21 cellular contexts compared by ENCODE assay signal in genomic region chr12:5407457-5407856, GRCh38. TPM values are rescaled to one million over a fixed set of nuclear protein-coding genes. Genes with fewer than 3 reads are reported as not detected.
"Had no signal": no experiment of that assay in that cellular context is flagged by ENCODE, and none has a peak within 500 bp of the region (broad histone marks: within the 10 kb centered on the region; RNA-seq: fewer than 3 reads in every experiment).

No MANE protein-coding gene starts in this region.

- H3K4me1 Mint-ChIP-seq: activated naive CD4-positive, alpha-beta T cell treated with anti-CD3 and anti-CD28 coated beads, Interleukin-2, amount 50 U/mL, for 24 hours; immature natural killer cell; stimulated activated naive CD8-positive, alpha-beta T cell treated with anti-CD3 and anti-CD28 coated beads, Interleukin-15, amount 100 ng/mL, for 72 hours; T-cell had no signal

- H3K4me3 ChIP-seq: coronary artery, psoas muscle, right lobe of liver, spleen had no signal

- H3K4me1 ChIP-seq: psoas muscle, right lobe of liver, spleen had no signal

- H3K9me3 Mint-ChIP-seq: immature natural killer cell; stimulated activated naive CD8-positive, alpha-beta T cell treated with anti-CD3 and anti-CD28 coated beads, Interleukin-15, amount 100 ng/mL, for 72 hours; type B pancreatic cell had no signal

- H3K27me3 ChIP-seq: right lobe of liver had no signal

- DNase-seq: activated CD8-positive, alpha-beta T cell treated with anti-CD3 and anti-CD28 coated beads for 36 hours; activated effector memory CD4-positive, alpha-beta T cell treated with anti-CD3 and anti-CD28 coated beads, Interleukin-2, amount 50 U/mL, for 16 hours; activated T-cell treated with anti-CD3 and anti-CD28 coated beads, Interleukin-2, amount 50 U/mL, for 4 hours; amniotic stem cell; central memory CD4-positive, alpha-beta T cell; effector CD4-positive, alpha-beta T cell; foreskin melanocyte; immature natural killer cell; mesendoderm; psoas muscle; right lobe of liver; spleen; stimulated activated naive CD8-positive, alpha-beta T cell treated with anti-CD3 and anti-CD28 coated beads, Interleukin-15, amount 100 ng/mL, for 72 hours; T-cell; WERI-Rb-1 had no signal

- H3K36me3 ChIP-seq: right lobe of liver, spleen, WERI-Rb-1 had no signal

- H3K9me3 ChIP-seq: right lobe of liver had no signal

- H3K36me3 Mint-ChIP-seq: activated naive CD4-positive, alpha-beta T cell treated with anti-CD3 and anti-CD28 coated beads, Interleukin-2, amount 50 U/mL, for 24 hours; brain; immature natural killer cell; T-cell; type B pancreatic cell had no signal

- H3K4me3 Mint-ChIP-seq: activated CD8-positive, alpha-beta T cell treated with anti-CD3 and anti-CD28 coated beads for 36 hours; activated naive CD4-positive, alpha-beta T cell treated with anti-CD3 and anti-CD28 coated beads, Interleukin-2, amount 50 U/mL, for 24 hours; activated T-cell treated with anti-CD3 and anti-CD28 coated beads, Interleukin-2, amount 50 U/mL, for 4 hours; brain; immature natural killer cell; stimulated activated naive CD8-positive, alpha-beta T cell treated with anti-CD3 and anti-CD28 coated beads, Interleukin-15, amount 100 ng/mL, for 72 hours; T-cell; type B pancreatic cell had no signal

- H3K27ac Mint-ChIP-seq: activated CD8-positive, alpha-beta T cell treated with anti-CD3 and anti-CD28 coated beads for 36 hours; activated naive CD4-positive, alpha-beta T cell treated with anti-CD3 and anti-CD28 coated beads, Interleukin-2, amount 50 U/mL, for 24 hours; brain; immature natural killer cell; stimulated activated naive CD8-positive, alpha-beta T cell treated with anti-CD3 and anti-CD28 coated beads, Interleukin-15, amount 100 ng/mL, for 72 hours; T-cell; type B pancreatic cell had no signal

- ATAC-seq: activated CD8-positive, alpha-beta T cell treated with anti-CD3 and anti-CD28 coated beads for 36 hours; activated T-cell treated with anti-CD3 and anti-CD28 coated beads, Interleukin-2, amount 50 U/mL, for 4 hours; psoas muscle; right lobe of liver; stimulated activated naive CD8-positive, alpha-beta T cell treated with anti-CD3 and anti-CD28 coated beads, Interleukin-15, amount 100 ng/mL, for 72 hours; T-cell had no signal

RNA-seq across cellular contexts. Expression of gene NTF3, which starts 24.5 kb away (rescaled TPM):
- total RNA-seq: activated CD8-positive, alpha-beta T cell treated with anti-CD3 and anti-CD28 coated beads for 36 hours; activated T-cell treated with anti-CD3 and anti-CD28 coated beads, Interleukin-2, amount 50 U/mL, for 4 hours; endothelial cell of umbilical vein; T-cell had no signal
- polyA plus RNA-seq: endothelial cell of umbilical vein, immature natural killer cell, neural cell had no signal
